8 cellular contexts compared by ENCODE assay signal in the genomic region with DNA sequence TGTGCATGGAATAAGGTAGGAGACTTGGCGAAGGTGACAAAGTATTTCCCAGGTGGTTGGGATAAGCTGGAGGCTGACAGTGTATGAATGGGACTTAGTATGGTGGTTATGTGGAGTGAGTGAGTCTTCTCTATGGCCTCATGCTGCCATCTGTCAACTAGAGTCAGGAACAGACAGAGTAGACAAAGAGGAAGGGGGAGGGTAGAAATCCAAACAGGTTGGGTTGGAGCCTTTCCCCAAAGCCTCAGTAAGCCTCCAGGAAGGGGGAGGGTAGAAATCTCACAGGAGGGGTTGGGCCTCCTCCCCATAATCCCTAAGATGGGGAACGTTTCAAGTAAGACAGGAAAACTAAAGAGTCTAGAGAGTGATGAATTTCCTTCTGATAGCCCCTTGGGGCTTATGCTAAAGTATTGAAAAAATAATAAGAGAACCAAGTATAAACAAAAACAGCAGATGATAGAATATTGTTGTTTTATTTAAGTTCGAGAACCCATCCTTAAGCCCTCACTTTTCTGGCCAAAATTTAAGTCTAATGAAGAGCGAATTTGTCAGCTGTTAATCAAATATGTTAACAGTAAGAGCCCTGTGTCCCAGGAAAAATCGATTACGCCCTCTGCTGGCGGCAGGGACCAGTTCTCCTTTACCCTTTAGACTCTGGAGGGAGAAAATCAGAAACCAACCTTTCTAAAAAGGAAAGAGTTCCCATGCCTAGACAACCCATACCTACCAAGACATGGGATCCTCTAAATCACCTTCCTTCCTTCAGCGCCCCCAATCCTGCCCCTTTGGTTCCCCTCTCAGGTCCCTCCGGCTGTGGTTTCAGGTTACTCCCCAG. TPM values are rescaled to one million over a fixed set of nuclear protein-coding genes. Genes with fewer than 3 reads are reported as not detected.
DNase-seq lines count a peak whose midpoint lies in the region; ATAC-seq and TF ChIP-seq lines count a peak whose summit lies in the region.

No MANE protein-coding gene starts in this region.

- CTCF ChIA-PET in AG04450 (lab: Charles Lee), result interaction anchor here (0.5 to 5.8 kb wide), 44 partner anchors 8 to 537 kb away, joined by 3 to 73 read pairs (median 4); a partner anchor contains a TSS

- H3K9me3 ChIP-seq in AG04450 (ENCODE audit: control insufficient read depth, insufficient read depth, low read length), result no peaks in the 10 kb centered on the region

- H3K27me3 Mint-ChIP-seq in endothelial cell (ENCODE audit: unreplicated experiment) (no peaks in the 10 kb centered on the region), mesothelial cell of epicardium (ENCODE audit: low read depth) (no peaks in the 10 kb centered on the region)

- TF ChIP-seq CTCF in AG04450 (IDR thresholded peaks at IDR 0.05; ENCODE audit: low read depth, low read length) (peak; percentile 93), endothelial cell (IDR thresholded peaks at IDR 0.05; ENCODE audit: unreplicated experiment) (peak; percentile 82), mesothelial cell of epicardium (IDR thresholded peaks at IDR 0.05; ENCODE audit: unreplicated experiment) (peak; percentile 52)

- H3K27ac ChIP-seq in AG04450 (ENCODE audit: low read depth, low read length), result no peak overlapping the region

- H3K27ac Mint-ChIP-seq in endothelial cell (ENCODE audit: unreplicated experiment) (peak overlapping the region; percentile 61), mesothelial cell of epicardium (peak overlapping the region; percentile 94)

- no peaks in the 10 kb centered on the region for H3K9me3 Mint-ChIP-seq in endothelial cell (ENCODE audit: unreplicated experiment)
- H3K9me3 Mint-ChIP-seq in mesothelial cell of epicardium, result no peaks in the 10 kb centered on the region

- H3K4me3 Mint-ChIP-seq in endothelial cell (ENCODE audit: unreplicated experiment), result peak overlapping the region; percentile 87
- peak overlapping the region; percentile 69 for H3K4me3 Mint-ChIP-seq in mesothelial cell of epicardium

- peak overlapping the region; percentile 65 for H3K4me3 ChIP-seq in AG04450 (ENCODE audit: low read depth, low read length)

- ATAC-seq in GM18868 (IDR thresholded peaks at IDR 0.05; ENCODE audit: unreplicated experiment) (peak; percentile 25), HG03175 (IDR thresholded peaks at IDR 0.05; ENCODE audit: unreplicated experiment) (peak; percentile 45)

- POLR2A ChIA-PET in AG04450 (lab: Yijun Ruan, JAX), result no interaction called here

- H3K36me3 Mint-ChIP-seq in endothelial cell (ENCODE audit: low read depth, unreplicated experiment), result no peaks in the 10 kb centered on the region
- H3K36me3 Mint-ChIP-seq in mesothelial cell of epicardium, result no peaks in the 10 kb centered on the region

- peaks cover 22% of the 10 kb centered on the region for H3K27me3 ChIP-seq in AG04450 (ENCODE audit: control insufficient read depth, insufficient read depth, low read length)

- H3K4me1 Mint-ChIP-seq in endothelial cell (ENCODE audit: unreplicated experiment) (peaks cover 11% of the 10 kb centered on the region), mesothelial cell of epicardium (peaks cover 49% of the 10 kb centered on the region)

- no peak for DNase-seq in AG04450 (ENCODE audit: low read depth, low spot score)
- DNase-seq in NCI-H526 treated with DMSO at 0.1 percent for 48 hours (lab: John Stamatoyannopoulos, UW), result peak; percentile 52
- DNase-seq in activated CD8-positive, alpha-beta memory T cell treated with anti-CD3 and anti-CD28 coated beads for 1 hour (ENCODE audit: extremely low read depth in 1 of 2, low read depth in 1 of 2), result peak; percentile 8 to 54
- DNase-seq in endothelial cell (ENCODE audit: low spot score), result peak; percentile 69
- DNase-seq in mesothelial cell of epicardium (ENCODE audit: low spot score in 2 of 2, unreplicated experiment in 2 of 2), result peak in 1 of 2 experiments; percentile 78
- peak; percentile 25 to 36 for DNase-seq in stimulated activated CD8-positive, alpha-beta memory T cell treated with anti-CD3 and anti-CD28 coated beads, Interleukin-15, amount 100 ng/mL, for 48 hours (ENCODE audit: low read depth in 2 of 2)

RNA-seq across cellular contexts. Expression of a gene that starts 1.8 kb away (rescaled TPM):
- 0.10 TPM in 1 of 2 replicates, not detected in the other for polyA plus RNA-seq in AG04450 (2011; rRNA removed)
- not detected in 2 replicates for polyA minus RNA-seq in AG04450 (2011; rRNA and poly(A)+ RNA removed)
- not detected for total RNA-seq in endothelial cell (ENCODE audit: unreplicated experiment)
- 1.7 to 1.9 TPM (median 1.8 TPM) in 3 replicates for total RNA-seq in mesothelial cell of epicardium

RNA-seq across cellular contexts. Expression of a gene that starts 19.8 kb away (rescaled TPM):
- polyA plus RNA-seq in AG04450 (2011; rRNA removed), result 2.2 and 7.3 TPM in 2 replicates
- 1.0 and 1.4 TPM in 2 replicates for polyA minus RNA-seq in AG04450 (2011; rRNA and poly(A)+ RNA removed)
- total RNA-seq in endothelial cell (ENCODE audit: unreplicated experiment) (not detected), mesothelial cell of epicardium (0.29 to 0.31 TPM in 2 of 3 replicates, not detected in the other)
